ENCODE assay signal across 9 cellular contexts in genomic region chr3:182212479-182213076, GRCh38.
DNase-seq lines count a peak whose midpoint lies in the region; ATAC-seq and TF ChIP-seq lines count a peak whose summit lies in the region.
"Had no signal": no experiment of that assay in that cellular context is flagged by ENCODE, and none has a peak within 500 bp of the region (broad histone marks: within the 10 kb centered on the region; RNA-seq: fewer than 3 reads in every experiment).

No MANE protein-coding gene starts in this region.

- H3K27me3 Mint-ChIP-seq in activated CD4-positive, alpha-beta T cell treated with anti-CD3 and anti-CD28 coated beads for 36 hours, result no peaks in the 10 kb centered on the region

- CTCF ChIA-PET in activated CD4-positive, alpha-beta T cell treated with anti-CD3 and anti-CD28 coated beads for 36 hours (lab: Charles Lee), result interaction anchor here (1.0 kb wide), 1 partner anchor 676 kb away, joined by 3 read pairs; no protein-coding TSS in a partner anchor

- no peak overlapping the region for H3K27ac Mint-ChIP-seq in activated CD4-positive, alpha-beta T cell treated with anti-CD3 and anti-CD28 coated beads for 36 hours

- no peaks in the 10 kb centered on the region for H3K9me3 Mint-ChIP-seq in activated CD4-positive, alpha-beta T cell treated with anti-CD3 and anti-CD28 coated beads for 36 hours (ENCODE audit: low read depth)

- no peaks in the 10 kb centered on the region for H3K36me3 Mint-ChIP-seq in activated CD4-positive, alpha-beta T cell treated with anti-CD3 and anti-CD28 coated beads for 36 hours (ENCODE audit: low read depth)

- DNase-seq in HT1080 (ENCODE audit: low read depth), result peak; percentile 98
- peak; percentile 72 for DNase-seq in NCI-H526 treated with DMSO at 0.1 percent for 48 hours (lab: John Stamatoyannopoulos, UW)
- peak; percentile 96 for DNase-seq in epithelial cell of proximal tubule (ENCODE audit: low read depth)
- DNase-seq in putamen (ENCODE audit: low spot score), result peak; percentile 66
- DNase-seq in activated CD4-positive, alpha-beta T cell treated with anti-CD3 and anti-CD28 coated beads for 36 hours, result no peak
- no peak for DNase-seq in activated CD8-positive, alpha-beta memory T cell treated with anti-CD3 and anti-CD28 coated beads, Interleukin-2, amount 50 U/mL, for 4 hours
- no peak for DNase-seq in OCI-M2 (lab: John Stamatoyannopoulos, UW; ENCODE audit: unreplicated experiment)
- no peak for DNase-seq in AG08395 (ENCODE audit: low spot score)

- intact Hi-C loops in activated CD4-positive, alpha-beta T cell treated with anti-CD3 and anti-CD28 coated beads for 36 hours (cut with DNase I, micrococcal nuclease), result no loop called here

- no peak for TF ChIP-seq CTCF in epithelial cell of proximal tubule (conservative IDR thresholded peaks at IDR 0.05; ENCODE audit: low read depth, low read length)

- no peak overlapping the region for H3K4me3 Mint-ChIP-seq in activated CD4-positive, alpha-beta T cell treated with anti-CD3 and anti-CD28 coated beads for 36 hours

- no peaks in the 10 kb centered on the region for H3K4me1 Mint-ChIP-seq in activated CD4-positive, alpha-beta T cell treated with anti-CD3 and anti-CD28 coated beads for 36 hours

- H3K4me3 ChIP-seq in epithelial cell of proximal tubule (ENCODE audit: low read depth, low read length), result no peak overlapping the region
- H3K4me3 ChIP-seq: Peyer's patch had no signal

- POLR2A ChIA-PET in activated CD4-positive, alpha-beta T cell treated with anti-CD3 and anti-CD28 coated beads for 36 hours (lab: Charles Lee), result no interaction called here

- no peak for ATAC-seq in activated CD4-positive, alpha-beta T cell treated with anti-CD3 and anti-CD28 coated beads for 36 hours

Comparison
In these comparisons a context has a peak if more than half of its experiments do, and no peak if none do; other contexts are left out.
1. DNase-seq: peak in HT1080 (single experiment), NCI-H526 treated with DMSO at 0.1 percent for 48 hours (single experiment), epithelial cell of proximal tubule (single experiment) and putamen (single experiment); none in activated CD4-positive, alpha-beta T cell treated with anti-CD3 and anti-CD28 coated beads for 36 hours (single experiment), activated CD8-positive, alpha-beta memory T cell treated with anti-CD3 and anti-CD28 coated beads, Interleukin-2, amount 50 U/mL, for 4 hours (single experiment), OCI-M2 (single experiment) and AG08395 (single experiment).